Comparison of ENCODE assay signal across 2 cellular contexts in the genomic region with DNA sequence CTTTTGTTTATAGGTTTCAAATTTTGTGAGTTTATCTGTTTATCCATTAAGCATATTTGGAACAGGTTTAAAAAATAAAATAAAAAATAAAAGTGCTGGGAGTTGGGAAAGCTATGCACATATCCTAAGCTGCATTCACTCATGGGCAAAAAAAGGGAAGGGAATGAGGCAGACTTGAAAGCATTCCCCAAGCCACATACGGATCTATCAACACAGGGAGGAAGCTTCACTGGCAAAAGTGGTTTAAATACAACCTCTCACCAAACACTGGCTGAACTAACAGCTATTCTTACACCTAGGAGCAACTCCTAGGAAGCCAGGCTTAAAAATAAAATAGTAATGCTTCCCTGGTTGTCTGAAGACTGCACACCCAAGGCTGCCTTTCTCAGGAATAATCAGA.
TF ChIP-seq lines count a peak whose summit lies in the region.

No MANE protein-coding gene starts in this region.

TF ChIP-seq in IMR-90, 13 proteins besides CTCF, POLR2A, EP300 and RAD21 (continued from another document):
- TF ChIP-seq RCOR1 (IDR thresholded peaks at IDR 0.05; ENCODE audit: insufficient replicate concordance, low read length) (no peak), BHLHE40 (IDR thresholded peaks at IDR 0.05; ENCODE audit: low read depth, low read length) (no peak), FOS (IDR thresholded peaks at IDR 0.05; ENCODE audit: low read depth, low read length) (no peak), MAZ (IDR thresholded peaks at IDR 0.05; ENCODE audit: borderline replicate concordance, low read depth, low read length) (no peak), CHD1 (IDR thresholded peaks at IDR 0.05; ENCODE audit: low read depth, low read length) (no peak), CEBPB (IDR thresholded peaks at IDR 0.05; ENCODE audit: low read depth, low read length) (no peak), MXI1 (IDR thresholded peaks at IDR 0.05; ENCODE audit: borderline replicate concordance, low read depth, low read length) (no peak), RFX5 (IDR thresholded peaks at IDR 0.05; ENCODE audit: low read depth, low read length) (no peak)
- TF ChIP-seq, protein P1, sequence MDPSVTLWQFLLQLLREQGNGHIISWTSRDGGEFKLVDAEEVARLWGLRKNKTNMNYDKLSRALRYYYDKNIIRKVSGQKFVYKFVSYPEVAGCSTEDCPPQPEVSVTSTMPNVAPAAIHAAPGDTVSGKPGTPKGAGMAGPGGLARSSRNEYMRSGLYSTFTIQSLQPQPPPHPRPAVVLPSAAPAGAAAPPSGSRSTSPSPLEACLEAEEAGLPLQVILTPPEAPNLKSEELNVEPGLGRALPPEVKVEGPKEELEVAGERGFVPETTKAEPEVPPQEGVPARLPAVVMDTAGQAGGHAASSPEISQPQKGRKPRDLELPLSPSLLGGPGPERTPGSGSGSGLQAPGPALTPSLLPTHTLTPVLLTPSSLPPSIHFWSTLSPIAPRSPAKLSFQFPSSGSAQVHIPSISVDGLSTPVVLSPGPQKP (IDR thresholded peaks at IDR 0.05; ENCODE audit: borderline replicate concordance, low read depth, low read length): no peak

TF ChIP-seq in WTC11, 78 proteins besides CTCF, POLR2A, EP300 and RAD21 (continued from another document):
- TF ChIP-seq ZNF121 (CRISPR knock-in tag; IDR thresholded peaks at IDR 0.05) (no peak), NFYB (CRISPR knock-in tag; conservative IDR thresholded peaks at IDR 0.05; ENCODE audit: low read depth) (no peak), NFE2L1 (CRISPR knock-in tag; IDR thresholded peaks at IDR 0.05) (no peak), RELA (CRISPR knock-in tag; IDR thresholded peaks at IDR 0.05; ENCODE audit: borderline replicate concordance) (no peak), TEAD1 (CRISPR knock-in tag; IDR thresholded peaks at IDR 0.05) (no peak), JAZF1 (CRISPR knock-in tag; IDR thresholded peaks at IDR 0.05) (no peak), FOXK1 (CRISPR knock-in tag; IDR thresholded peaks at IDR 0.05) (no peak), ETV6 (CRISPR knock-in tag; IDR thresholded peaks at IDR 0.05) (no peak), TP53 (CRISPR knock-in tag; IDR thresholded peaks at IDR 0.05) (no peak)
- TF ChIP-seq, protein P2, sequence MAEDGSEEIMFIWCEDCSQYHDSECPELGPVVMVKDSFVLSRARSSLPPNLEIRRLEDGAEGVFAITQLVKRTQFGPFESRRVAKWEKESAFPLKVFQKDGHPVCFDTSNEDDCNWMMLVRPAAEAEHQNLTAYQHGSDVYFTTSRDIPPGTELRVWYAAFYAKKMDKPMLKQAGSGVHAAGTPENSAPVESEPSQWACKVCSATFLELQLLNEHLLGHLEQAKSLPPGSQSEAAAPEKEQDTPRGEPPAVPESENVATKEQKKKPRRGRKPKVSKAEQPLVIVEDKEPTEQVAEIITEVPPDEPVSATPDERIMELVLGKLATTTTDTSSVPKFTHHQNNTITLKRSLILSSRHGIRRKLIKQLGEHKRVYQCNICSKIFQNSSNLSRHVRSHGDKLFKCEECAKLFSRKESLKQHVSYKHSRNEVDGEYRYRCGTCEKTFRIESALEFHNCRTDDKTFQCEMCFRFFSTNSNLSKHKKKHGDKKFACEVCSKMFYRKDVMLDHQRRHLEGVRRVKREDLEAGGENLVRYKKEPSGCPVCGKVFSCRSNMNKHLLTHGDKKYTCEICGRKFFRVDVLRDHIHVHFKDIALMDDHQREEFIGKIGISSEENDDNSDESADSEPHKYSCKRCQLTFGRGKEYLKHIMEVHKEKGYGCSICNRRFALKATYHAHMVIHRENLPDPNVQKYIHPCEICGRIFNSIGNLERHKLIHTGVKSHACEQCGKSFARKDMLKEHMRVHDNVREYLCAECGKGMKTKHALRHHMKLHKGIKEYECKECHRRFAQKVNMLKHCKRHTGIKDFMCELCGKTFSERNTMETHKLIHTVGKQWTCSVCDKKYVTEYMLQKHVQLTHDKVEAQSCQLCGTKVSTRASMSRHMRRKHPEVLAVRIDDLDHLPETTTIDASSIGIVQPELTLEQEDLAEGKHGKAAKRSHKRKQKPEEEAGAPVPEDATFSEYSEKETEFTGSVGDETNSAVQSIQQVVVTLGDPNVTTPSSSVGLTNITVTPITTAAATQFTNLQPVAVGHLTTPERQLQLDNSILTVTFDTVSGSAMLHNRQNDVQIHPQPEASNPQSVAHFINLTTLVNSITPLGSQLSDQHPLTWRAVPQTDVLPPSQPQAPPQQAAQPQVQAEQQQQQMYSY (CRISPR knock-in tag; IDR thresholded peaks at IDR 0.05): no peak
- TF ChIP-seq, protein P3, sequence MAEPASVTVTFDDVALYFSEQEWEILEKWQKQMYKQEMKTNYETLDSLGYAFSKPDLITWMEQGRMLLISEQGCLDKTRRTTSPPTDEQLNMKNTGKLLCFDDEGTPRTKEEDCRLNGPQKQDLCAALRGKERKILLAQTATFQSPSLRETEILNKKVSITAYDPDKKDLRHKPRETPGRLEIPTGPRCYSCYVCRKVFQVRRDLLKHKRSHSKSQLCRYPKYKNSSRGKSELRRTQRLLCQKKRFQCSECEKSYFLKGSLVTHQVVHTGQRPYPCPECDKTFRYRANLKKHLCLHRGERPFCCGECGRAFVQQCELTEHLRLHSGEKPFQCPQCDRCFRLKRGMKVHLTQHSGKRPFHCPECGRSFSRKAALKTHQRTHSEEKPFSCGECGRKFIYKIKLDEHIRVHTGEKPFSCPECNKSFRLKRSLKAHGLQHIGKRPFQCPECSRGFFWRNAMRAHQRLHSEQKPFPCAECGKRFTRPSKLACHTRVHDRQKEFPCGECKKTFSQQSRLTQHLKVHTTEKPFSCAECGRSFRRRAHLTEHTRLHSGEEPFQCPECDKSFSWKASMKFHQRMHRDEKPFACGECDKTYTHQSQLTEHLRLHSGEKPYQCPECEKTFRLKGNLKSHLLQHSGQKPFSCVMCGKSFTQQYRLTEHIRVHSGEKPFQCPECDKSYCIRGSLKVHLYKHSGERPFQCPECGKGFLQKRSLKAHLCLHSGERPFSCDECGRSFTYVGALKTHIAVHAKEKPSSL (CRISPR knock-in tag; conservative IDR thresholded peaks at IDR 0.05): no peak
- TF ChIP-seq, protein P4, sequence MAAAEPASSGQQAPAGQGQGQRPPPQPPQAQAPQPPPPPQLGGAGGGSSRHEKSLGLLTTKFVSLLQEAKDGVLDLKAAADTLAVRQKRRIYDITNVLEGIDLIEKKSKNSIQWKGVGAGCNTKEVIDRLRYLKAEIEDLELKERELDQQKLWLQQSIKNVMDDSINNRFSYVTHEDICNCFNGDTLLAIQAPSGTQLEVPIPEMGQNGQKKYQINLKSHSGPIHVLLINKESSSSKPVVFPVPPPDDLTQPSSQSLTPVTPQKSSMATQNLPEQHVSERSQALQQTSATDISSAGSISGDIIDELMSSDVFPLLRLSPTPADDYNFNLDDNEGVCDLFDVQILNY (CRISPR knock-in tag; IDR thresholded peaks at IDR 0.05): no peak
- TF ChIP-seq, protein P5, sequence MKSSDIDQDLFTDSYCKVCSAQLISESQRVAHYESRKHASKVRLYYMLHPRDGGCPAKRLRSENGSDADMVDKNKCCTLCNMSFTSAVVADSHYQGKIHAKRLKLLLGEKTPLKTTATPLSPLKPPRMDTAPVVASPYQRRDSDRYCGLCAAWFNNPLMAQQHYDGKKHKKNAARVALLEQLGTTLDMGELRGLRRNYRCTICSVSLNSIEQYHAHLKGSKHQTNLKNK (CRISPR knock-in tag; IDR thresholded peaks at IDR 0.05): no peak
- TF ChIP-seq, protein P6, sequence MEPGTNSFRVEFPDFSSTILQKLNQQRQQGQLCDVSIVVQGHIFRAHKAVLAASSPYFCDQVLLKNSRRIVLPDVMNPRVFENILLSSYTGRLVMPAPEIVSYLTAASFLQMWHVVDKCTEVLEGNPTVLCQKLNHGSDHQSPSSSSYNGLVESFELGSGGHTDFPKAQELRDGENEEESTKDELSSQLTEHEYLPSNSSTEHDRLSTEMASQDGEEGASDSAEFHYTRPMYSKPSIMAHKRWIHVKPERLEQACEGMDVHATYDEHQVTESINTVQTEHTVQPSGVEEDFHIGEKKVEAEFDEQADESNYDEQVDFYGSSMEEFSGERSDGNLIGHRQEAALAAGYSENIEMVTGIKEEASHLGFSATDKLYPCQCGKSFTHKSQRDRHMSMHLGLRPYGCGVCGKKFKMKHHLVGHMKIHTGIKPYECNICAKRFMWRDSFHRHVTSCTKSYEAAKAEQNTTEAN (CRISPR knock-in tag; IDR thresholded peaks at IDR 0.05): no peak
- TF ChIP-seq, protein P7, sequence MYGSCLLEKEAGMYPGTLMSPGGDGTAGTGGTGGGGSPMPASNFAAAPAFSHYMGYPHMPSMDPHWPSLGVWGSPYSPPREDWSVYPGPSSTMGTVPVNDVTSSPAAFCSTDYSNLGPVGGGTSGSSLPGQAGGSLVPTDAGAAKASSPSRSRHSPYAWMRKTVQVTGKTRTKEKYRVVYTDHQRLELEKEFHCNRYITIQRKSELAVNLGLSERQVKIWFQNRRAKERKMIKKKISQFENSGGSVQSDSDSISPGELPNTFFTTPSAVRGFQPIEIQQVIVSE (CRISPR knock-in tag; IDR thresholded peaks at IDR 0.05; ENCODE audit: borderline replicate concordance): no peak
- TF ChIP-seq, protein P8, sequence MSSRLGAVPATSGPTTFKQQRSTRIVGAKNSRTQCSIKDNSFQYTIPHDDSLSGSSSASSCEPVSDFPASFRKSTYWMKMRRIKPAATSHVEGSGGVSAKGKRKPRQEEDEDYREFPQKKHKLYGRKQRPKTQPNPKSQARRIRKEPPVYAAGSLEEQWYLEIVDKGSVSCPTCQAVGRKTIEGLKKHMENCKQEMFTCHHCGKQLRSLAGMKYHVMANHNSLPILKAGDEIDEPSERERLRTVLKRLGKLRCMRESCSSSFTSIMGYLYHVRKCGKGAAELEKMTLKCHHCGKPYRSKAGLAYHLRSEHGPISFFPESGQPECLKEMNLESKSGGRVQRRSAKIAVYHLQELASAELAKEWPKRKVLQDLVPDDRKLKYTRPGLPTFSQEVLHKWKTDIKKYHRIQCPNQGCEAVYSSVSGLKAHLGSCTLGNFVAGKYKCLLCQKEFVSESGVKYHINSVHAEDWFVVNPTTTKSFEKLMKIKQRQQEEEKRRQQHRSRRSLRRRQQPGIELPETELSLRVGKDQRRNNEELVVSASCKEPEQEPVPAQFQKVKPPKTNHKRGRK (CRISPR knock-in tag; IDR thresholded peaks at IDR 0.05; ENCODE audit: borderline replicate concordance): no peak
- TF ChIP-seq, protein P9, sequence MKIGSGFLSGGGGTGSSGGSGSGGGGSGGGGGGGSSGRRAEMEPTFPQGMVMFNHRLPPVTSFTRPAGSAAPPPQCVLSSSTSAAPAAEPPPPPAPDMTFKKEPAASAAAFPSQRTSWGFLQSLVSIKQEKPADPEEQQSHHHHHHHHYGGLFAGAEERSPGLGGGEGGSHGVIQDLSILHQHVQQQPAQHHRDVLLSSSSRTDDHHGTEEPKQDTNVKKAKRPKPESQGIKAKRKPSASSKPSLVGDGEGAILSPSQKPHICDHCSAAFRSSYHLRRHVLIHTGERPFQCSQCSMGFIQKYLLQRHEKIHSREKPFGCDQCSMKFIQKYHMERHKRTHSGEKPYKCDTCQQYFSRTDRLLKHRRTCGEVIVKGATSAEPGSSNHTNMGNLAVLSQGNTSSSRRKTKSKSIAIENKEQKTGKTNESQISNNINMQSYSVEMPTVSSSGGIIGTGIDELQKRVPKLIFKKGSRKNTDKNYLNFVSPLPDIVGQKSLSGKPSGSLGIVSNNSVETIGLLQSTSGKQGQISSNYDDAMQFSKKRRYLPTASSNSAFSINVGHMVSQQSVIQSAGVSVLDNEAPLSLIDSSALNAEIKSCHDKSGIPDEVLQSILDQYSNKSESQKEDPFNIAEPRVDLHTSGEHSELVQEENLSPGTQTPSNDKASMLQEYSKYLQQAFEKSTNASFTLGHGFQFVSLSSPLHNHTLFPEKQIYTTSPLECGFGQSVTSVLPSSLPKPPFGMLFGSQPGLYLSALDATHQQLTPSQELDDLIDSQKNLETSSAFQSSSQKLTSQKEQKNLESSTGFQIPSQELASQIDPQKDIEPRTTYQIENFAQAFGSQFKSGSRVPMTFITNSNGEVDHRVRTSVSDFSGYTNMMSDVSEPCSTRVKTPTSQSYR (CRISPR knock-in tag; IDR thresholded peaks at IDR 0.05): no peak
- TF ChIP-seq, protein P10, sequence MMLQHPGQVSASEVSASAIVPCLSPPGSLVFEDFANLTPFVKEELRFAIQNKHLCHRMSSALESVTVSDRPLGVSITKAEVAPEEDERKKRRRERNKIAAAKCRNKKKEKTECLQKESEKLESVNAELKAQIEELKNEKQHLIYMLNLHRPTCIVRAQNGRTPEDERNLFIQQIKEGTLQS (CRISPR knock-in tag; conservative IDR thresholded peaks at IDR 0.05): no peak
TF ChIP-seq in WTC11: peak in this region for 0.
